In the genomic region with DNA sequence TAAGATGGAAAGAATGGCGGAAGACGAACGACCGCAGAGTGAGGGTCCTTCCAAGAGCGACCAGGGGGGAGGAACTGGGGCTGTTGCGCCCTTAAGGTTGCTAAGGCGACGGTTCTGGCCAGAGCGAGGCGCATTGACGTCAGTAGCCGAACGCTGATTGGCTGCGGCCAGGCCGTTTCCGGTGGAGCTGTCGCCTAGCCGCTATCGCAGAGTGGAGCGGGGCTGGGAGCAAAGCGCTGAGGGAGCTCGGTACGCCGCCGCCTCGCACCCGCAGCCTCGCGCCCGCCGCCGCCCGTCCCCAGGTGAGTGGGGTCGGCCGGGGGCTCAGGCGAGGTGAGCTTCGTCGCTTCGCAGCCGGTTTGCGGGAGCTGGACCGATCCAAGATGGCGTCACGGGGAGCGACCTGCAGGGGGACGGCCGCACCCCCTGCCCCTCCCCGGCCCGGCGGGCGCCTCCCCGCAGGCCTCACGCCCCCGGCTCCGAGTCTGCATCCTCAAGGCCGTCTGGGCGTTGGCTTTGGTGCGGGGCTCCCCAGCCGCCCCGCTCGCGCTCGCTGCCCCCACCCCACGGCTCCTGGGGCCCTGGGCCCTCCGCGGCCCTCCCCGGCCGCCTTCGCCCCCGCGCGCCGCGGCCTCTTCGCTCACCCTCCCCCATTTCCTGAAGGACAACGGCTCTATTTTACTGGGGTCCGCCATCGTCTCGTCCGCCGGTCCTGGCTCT, we compare ENCODE assay signal across 8 cellular contexts.
DNase-seq lines count a peak whose midpoint lies in the region; ATAC-seq lines count a peak whose summit lies in the region.

A gene (plus strand): TSS at position 184 of the 720 bp plus-strand sequence. CDS start 2,970 bp downstream, outside the sequence.

- peak; percentile 91 for ATAC-seq in HG03439 (IDR thresholded peaks at IDR 0.05; ENCODE audit: unreplicated experiment)

- DNase-seq in Ammon's horn (ENCODE audit: low spot score) = peak; percentile 99
- peak; percentile 92 for DNase-seq in GM19238 (ENCODE audit: insufficient read length, low spot score)
- DNase-seq in NCI-H510A (lab: John Stamatoyannopoulos, UW) = peak; percentile 97
- DNase-seq in activated CD4-positive, alpha-beta T cell treated with anti-CD3 and anti-CD28 coated beads for 1 hour = peak; percentile 86
- peak; percentile 54 to 70 for DNase-seq in cerebellar nuclear complex (lab: John Stamatoyannopoulos, UW)
- peak; percentile 98 for DNase-seq in islet precursor cell
- peak; percentile 86 for DNase-seq in stimulated activated CD4-positive, alpha-beta T cell treated with anti-CD3 and anti-CD28 coated beads, Interleukin-12 subunit alpha, Interleukin-12 subunit beta, amount 100 ng/mL, for 4 hours

Comparison
In these comparisons a context has a peak if more than half of its experiments do, and no peak if none do; other contexts are left out.
1. Peak in every context shown above with its lines: DNase-seq and ATAC-seq.